Comparison of ENCODE assay signal across 20 cellular contexts in the genomic region with DNA sequence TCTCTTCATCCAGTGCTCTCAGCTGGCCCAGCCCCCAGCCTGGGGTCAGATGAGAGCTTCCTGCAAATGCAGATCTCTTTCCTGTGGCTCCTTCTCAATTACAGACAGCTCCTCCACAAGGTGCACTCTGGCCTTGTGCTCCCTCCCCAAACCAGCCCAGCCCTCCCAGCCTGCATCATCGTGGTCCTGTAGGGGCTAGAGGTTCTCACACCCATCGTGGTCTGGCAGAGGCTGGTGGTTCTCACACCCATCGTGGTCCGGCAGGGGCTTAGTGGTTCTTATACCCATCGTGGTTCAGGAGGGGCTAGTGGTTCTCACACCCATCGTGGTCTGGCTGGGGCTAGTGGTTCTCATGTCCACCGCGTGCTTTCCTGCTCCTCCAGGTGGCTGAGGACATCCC.
DNase-seq lines count a peak whose midpoint lies in the region; ATAC-seq and TF ChIP-seq lines count a peak whose summit lies in the region.
"Had no signal": no experiment of that assay in that cellular context is flagged by ENCODE, and none has a peak within 500 bp of the region (broad histone marks: within the 10 kb centered on the region; RNA-seq: fewer than 3 reads in every experiment).

No MANE protein-coding gene starts in this region.

- H2BK15ac ChIP-seq in neuronal stem cell (ENCODE audit: low read length): no peak overlapping the region

- H2AK5ac ChIP-seq in neuronal stem cell (ENCODE audit: low read depth, low read length): peak overlapping the region; percentile 19

- H3K4me1 Mint-ChIP-seq in HFFc6 (ENCODE audit: low read depth) (peaks cover 69% of the 10 kb centered on the region), immature natural killer cell (peaks cover 1 to 7% of the 10 kb centered on the region in 2 donors)
- H3K4me1 Mint-ChIP-seq: B cell had no signal

- no peaks in the 10 kb centered on the region for H3K9me3 Mint-ChIP-seq in HFFc6
- no peaks in the 10 kb centered on the region for H3K9me3 Mint-ChIP-seq in immature natural killer cell
- H3K9me3 Mint-ChIP-seq: H9 had no signal

- no peak overlapping the region for H4K91ac ChIP-seq in neuronal stem cell (ENCODE audit: low read depth, low read length, poor library complexity)

- peak overlapping the region; percentile 52 for H3K18ac ChIP-seq in neuronal stem cell (ENCODE audit: low read length)

- DNase-seq in HFFc6 (no peak), astrocyte of the cerebellum (ENCODE audit: low read depth) (peak; percentile 48), immature natural killer cell (peak; percentile 7 to 10 (median 9)), neuronal stem cell (ENCODE audit: low spot score) (no peak), AG08395 (ENCODE audit: low spot score) (no peak), foreskin keratinocyte (no peak)
- DNase-seq in central memory CD4-positive, alpha-beta T cell: no peak
- DNase-seq: DMS79, H9, Karpas-422, NCI-H1417, NCI-H1694 treated with DMSO at 0.1 percent for 48 hours, NCI-H2081 treated with DMSO at 0.1 percent for 48 hours, NCI-H2171 treated with DMSO at 0.1 percent for 48 hours, NCI-H524 treated with DMSO at 0.1 percent for 48 hours, NCI-H82 had no signal

- in situ Hi-C loops in astrocyte of the cerebellum (cut with HindIII; ENCODE audit: low sequenced_read_pairs): no loop called here

- no CpG with 5 or more reads among the region's 8 CpGs for WGBS in neuronal stem cell (ENCODE audit: extremely low coverage in 2 of 2, insufficient read length in 2 of 2, insufficient replicate concordance in 1 of 2), 2 donors

- H2BK5ac ChIP-seq in neuronal stem cell (ENCODE audit: low read length): no peak overlapping the region

- no peak overlapping the region for H3K27ac ChIP-seq in neuronal stem cell (replicated peaks; ENCODE audit: low read length)
- H3K27ac ChIP-seq in foreskin keratinocyte: no peak overlapping the region

- H3K9me3 ChIP-seq in neuronal stem cell (replicated peaks in 1 of 2; ENCODE audit: control insufficient read depth in 2 of 2, insufficient read depth in 1 of 2, low read depth in 1 of 2, low read length in 2 of 2): no peaks in the 10 kb centered on the region

- H3K27me3 ChIP-seq in neuronal stem cell (ENCODE audit: control insufficient read depth in 3 of 3, insufficient read depth in 3 of 3, low read depth in 1 of 3, low read length in 3 of 3): peaks cover 0 to 2% (median 0%) of the 10 kb centered on the region in 3 experiments
- H3K27me3 ChIP-seq in foreskin keratinocyte: no peaks in the 10 kb centered on the region

- H3K79me1 ChIP-seq in neuronal stem cell (ENCODE audit: low read depth, low read length): no peaks in the 10 kb centered on the region

- no peak for ATAC-seq in foreskin keratinocyte
- ATAC-seq in HG03175 (IDR thresholded peaks at IDR 0.05; ENCODE audit: unreplicated experiment): no peak
- ATAC-seq: GM12878, Right ventricle myocardium inferior had no signal

- H3K27me3 Mint-ChIP-seq in HFFc6 (ENCODE audit: insufficient read depth) (peaks cover 8% of the 10 kb centered on the region), immature natural killer cell (ENCODE audit: low read depth in 3 of 3) (peaks cover 0 to 7% (median 3%) of the 10 kb centered on the region in 3 donors)

- H3K23ac ChIP-seq in neuronal stem cell (ENCODE audit: low read depth, low read length, poor library complexity): peak overlapping the region; percentile 10

- H3K4me3 ChIP-seq in astrocyte of the cerebellum (ENCODE audit: low read depth, low read length): no peak overlapping the region
- no peak overlapping the region for H3K4me3 ChIP-seq in neuronal stem cell (ENCODE audit: low read length in 2 of 2)
- H3K4me3 ChIP-seq: GM12878 had no signal

- peak overlapping the region; percentile 52; the same call in 1 of the 2 replicates for H3K4me3 Mint-ChIP-seq in HFFc6
- H3K4me3 Mint-ChIP-seq in immature natural killer cell: no peak overlapping the region
- H3K4me3 Mint-ChIP-seq: B cell, H9 had no signal

- H3K9ac ChIP-seq in neuronal stem cell (ENCODE audit: low read depth, low read length, poor library complexity): no peak overlapping the region

- TF ChIP-seq CTCF in HFFc6 (IDR thresholded peaks at IDR 0.05) (no peak), astrocyte of the cerebellum (IDR thresholded peaks at IDR 0.05; ENCODE audit: low read depth, low read length, missing control alignments) (no peak), foreskin keratinocyte (conservative IDR thresholded peaks at IDR 0.05) (no peak)

- no peak overlapping the region for H3K4ac ChIP-seq in neuronal stem cell (ENCODE audit: low read length)

- H3K4me1 ChIP-seq in neuronal stem cell (ENCODE audit: control insufficient read depth in 2 of 2, insufficient read depth in 1 of 2, low read depth in 1 of 2, low read length in 2 of 2) (peaks cover 2 to 7% of the 10 kb centered on the region in 2 donors), foreskin keratinocyte (no peaks in the 10 kb centered on the region)

- H3K4me2 ChIP-seq in neuronal stem cell (ENCODE audit: insufficient read depth, low read length, poor library complexity, severe bottlenecking): no peak overlapping the region

- no peak overlapping the region for H2AFZ ChIP-seq in neuronal stem cell (ENCODE audit: low read length)

- H3K14ac ChIP-seq in neuronal stem cell (ENCODE audit: low read length): no peak overlapping the region

- H3K27ac Mint-ChIP-seq in HFFc6: peak overlapping the region; percentile 92
- H3K27ac Mint-ChIP-seq in immature natural killer cell: no peak overlapping the region
- H3K27ac Mint-ChIP-seq: B cell, H9 had no signal

- H2BK120ac ChIP-seq in neuronal stem cell (ENCODE audit: low read depth, low read length): no peak overlapping the region

- H4K8ac ChIP-seq in neuronal stem cell (ENCODE audit: low read depth, low read length): no peak overlapping the region

- H3K36me3 Mint-ChIP-seq in HFFc6 (ENCODE audit: low read depth) (peaks cover 56% of the 10 kb centered on the region), immature natural killer cell (no peaks in the 10 kb centered on the region)

- H3K36me3 ChIP-seq in neuronal stem cell (replicated peaks in 1 of 2; ENCODE audit: control insufficient read depth in 2 of 2, insufficient read depth in 2 of 2, low read length in 2 of 2): peaks cover 0 to 61% of the 10 kb centered on the region in 2 donors

- peak overlapping the region; percentile 69 for H2BK12ac ChIP-seq in neuronal stem cell (ENCODE audit: low read length)

Comparison
In these comparisons a context has a peak if more than half of its experiments do, and no peak if none do; other contexts are left out.
1. DNase-seq: peak in astrocyte of the cerebellum (single experiment) and immature natural killer cell (3 of 3); none in HFFc6 (single experiment), neuronal stem cell (single experiment), AG08395 (single experiment), foreskin keratinocyte (0 of 2) and central memory CD4-positive, alpha-beta T cell (single experiment).